ENCODE assay signal across 21 cellular contexts in genomic region chr6:67952121-67952520, GRCh38.
DNase-seq lines count a peak whose midpoint lies in the region; ATAC-seq, FAIRE-seq and TF ChIP-seq lines count a peak whose summit lies in the region.
"Had no signal": no experiment of that assay in that cellular context is flagged by ENCODE, and none has a peak within 500 bp of the region (broad histone marks: within the 10 kb centered on the region; RNA-seq: fewer than 3 reads in every experiment).

No MANE protein-coding gene starts in this region.

- H3K4me3 ChIP-seq in astrocyte (ENCODE audit: insufficient read depth, low read depth, low read length) (no peak overlapping the region), fibroblast of mammary gland (ENCODE audit: control insufficient read depth, low read depth, low read length) (no peak overlapping the region), smooth muscle cell (no peak overlapping the region)
- H3K4me3 ChIP-seq: dorsolateral prefrontal cortex, skin epidermis had no signal

- no peaks in the 10 kb centered on the region for H3F3A ChIP-seq in smooth muscle cell (ENCODE audit: low read depth)

- no peaks in the 10 kb centered on the region for H3K27me3 ChIP-seq in astrocyte (ENCODE audit: insufficient read depth, low read length)
- H3K27me3 ChIP-seq in smooth muscle cell (ENCODE audit: low read depth) = no peaks in the 10 kb centered on the region
- H3K27me3 ChIP-seq: dorsolateral prefrontal cortex had no signal

- no peaks in the 10 kb centered on the region for H4K20me1 ChIP-seq in astrocyte (ENCODE audit: insufficient read depth, low read length)
- H4K20me1 ChIP-seq in smooth muscle cell (ENCODE audit: low read depth) = no peaks in the 10 kb centered on the region

- H2AFZ ChIP-seq in astrocyte (ENCODE audit: low read depth, low read length) = no peak overlapping the region
- no peak overlapping the region for H2AFZ ChIP-seq in smooth muscle cell (ENCODE audit: low read depth)

- H3K27ac ChIP-seq in astrocyte (ENCODE audit: low read depth, low read length) = no peak overlapping the region
- no peak overlapping the region for H3K27ac ChIP-seq in smooth muscle cell (ENCODE audit: low read depth)
- H3K27ac ChIP-seq: dorsolateral prefrontal cortex, KMS-11, skin epidermis, VCaP had no signal

- ATAC-seq in HG02981 (IDR thresholded peaks at IDR 0.05; ENCODE audit: unreplicated experiment) = no peak
- ATAC-seq: activated T-cell treated with anti-CD3 and anti-CD28 coated beads, Interleukin-2, amount 50 U/mL, for 4 hours; SK-N-SH treated with all-trans-retinoic acid at 6 μM for 48 hours had no signal

- FAIRE-seq in HTR-8/SVneo (lab: Jason Lieb, UNC) (no peak), astrocyte (lab: Jason Lieb, UNC) (no peak)

- H3K4me2 ChIP-seq in astrocyte (ENCODE audit: low read length) (no peak overlapping the region), smooth muscle cell (peak overlapping the region; percentile 36)
- H3K4me2 ChIP-seq: KMS-11 had no signal

- H3K27me3 Mint-ChIP-seq in astrocyte (ENCODE audit: low read depth, unreplicated experiment) = no peaks in the 10 kb centered on the region
- H3K27me3 Mint-ChIP-seq: progenitor cell of endocrine pancreas, type B pancreatic cell had no signal

- no peaks in the 10 kb centered on the region for H3K79me2 ChIP-seq in astrocyte (ENCODE audit: insufficient read depth, low read length)
- no peaks in the 10 kb centered on the region for H3K79me2 ChIP-seq in smooth muscle cell (ENCODE audit: low read depth)

- WGBS in smooth muscle cell (ENCODE audit: low lambda C conversion rate) = 35% methylated on average over 1 of the region's 1 CpG

- H3K4me1 Mint-ChIP-seq in astrocyte (ENCODE audit: low read depth, unreplicated experiment) = peaks cover 5% of the 10 kb centered on the region

- peak; percentile 9 for DNase-seq in HTR-8/SVneo (ENCODE audit: insufficient read length, low spot score)
- peak; percentile 5 for DNase-seq in astrocyte (ENCODE audit: low read depth)
- DNase-seq in fibroblast of mammary gland (ENCODE audit: low read depth) = peak; percentile 51
- DNase-seq in smooth muscle cell (lab: John Stamatoyannopoulos, UW; ENCODE audit: unreplicated experiment) = no peak
- no peak for DNase-seq in 8988T
- DNase-seq in NCI-H1417 (lab: John Stamatoyannopoulos, UW) = no peak
- DNase-seq: activated CD4-positive, alpha-beta T cell treated with anti-CD3 and anti-CD28 coated beads for 48 hours; activated T-cell treated with anti-CD3 and anti-CD28 coated beads, Interleukin-2, amount 50 U/mL, for 4 hours; amygdala; dorsolateral prefrontal cortex; GDM1; NCI-H1694 treated with DMSO at 0.1 percent for 48 hours; NCI-H69; stimulated activated CD4-positive, alpha-beta T cell treated with anti-CD3 and anti-CD28 coated beads, Interleukin-1b, Interleukin-23, amount 100 ng/mL, for 48 hours had no signal

- H3K4me1 ChIP-seq in astrocyte (ENCODE audit: insufficient read depth, low read length) (no peaks in the 10 kb centered on the region), smooth muscle cell (ENCODE audit: low read depth) (no peaks in the 10 kb centered on the region)

- H3K36me3 Mint-ChIP-seq in astrocyte (ENCODE audit: low read depth, unreplicated experiment) = no peaks in the 10 kb centered on the region
- H3K36me3 Mint-ChIP-seq: type B pancreatic cell had no signal

- peaks cover 8% of the 10 kb centered on the region for H3K9me3 Mint-ChIP-seq in astrocyte (ENCODE audit: unreplicated experiment)

- no peaks in the 10 kb centered on the region for H3K36me3 ChIP-seq in astrocyte (ENCODE audit: insufficient read depth, low read length)
- H3K36me3 ChIP-seq in smooth muscle cell (ENCODE audit: low read depth) = no peaks in the 10 kb centered on the region

- H3K27ac Mint-ChIP-seq in astrocyte (ENCODE audit: unreplicated experiment) = no peak overlapping the region
- H3K27ac Mint-ChIP-seq: progenitor cell of endocrine pancreas, type B pancreatic cell had no signal

- no peak overlapping the region for H3K4me3 Mint-ChIP-seq in astrocyte (ENCODE audit: unreplicated experiment)
- H3K4me3 Mint-ChIP-seq: activated T-cell treated with anti-CD3 and anti-CD28 coated beads, Interleukin-2, amount 50 U/mL, for 4 hours; type B pancreatic cell had no signal

- H3K9me3 ChIP-seq in astrocyte (ENCODE audit: insufficient read depth, low read depth, low read length) (peaks cover 8% of the 10 kb centered on the region), smooth muscle cell (replicated peaks; ENCODE audit: low read depth) (no peaks in the 10 kb centered on the region)

- no peak for TF ChIP-seq CTCF in astrocyte (IDR thresholded peaks at IDR 0.05; ENCODE audit: insufficient read depth, low read depth, low read length)
- TF ChIP-seq CTCF in fibroblast of mammary gland (conservative IDR thresholded peaks at IDR 0.05; ENCODE audit: control insufficient read depth, insufficient read depth, low read depth, low read length) = no peak
- TF ChIP-seq CTCF in smooth muscle cell (IDR thresholded peaks at IDR 0.05; ENCODE audit: borderline replicate concordance, insufficient read depth, poor library complexity, severe bottlenecking) = no peak

- H3K9ac ChIP-seq in astrocyte (ENCODE audit: low read length) (no peak overlapping the region), smooth muscle cell (ENCODE audit: low read depth) (no peak overlapping the region)
- H3K9ac ChIP-seq: KMS-11 had no signal

Comparison
In these comparisons a context has a peak if more than half of its experiments do, and no peak if none do; other contexts are left out.
1. DNase-seq: peak in HTR-8/SVneo (single experiment), astrocyte (single experiment) and fibroblast of mammary gland (single experiment); none in smooth muscle cell (single experiment), 8988T (single experiment) and NCI-H1417 (0 of 3).